1 cellular context compared by ENCODE assay signal in the genomic region with DNA sequence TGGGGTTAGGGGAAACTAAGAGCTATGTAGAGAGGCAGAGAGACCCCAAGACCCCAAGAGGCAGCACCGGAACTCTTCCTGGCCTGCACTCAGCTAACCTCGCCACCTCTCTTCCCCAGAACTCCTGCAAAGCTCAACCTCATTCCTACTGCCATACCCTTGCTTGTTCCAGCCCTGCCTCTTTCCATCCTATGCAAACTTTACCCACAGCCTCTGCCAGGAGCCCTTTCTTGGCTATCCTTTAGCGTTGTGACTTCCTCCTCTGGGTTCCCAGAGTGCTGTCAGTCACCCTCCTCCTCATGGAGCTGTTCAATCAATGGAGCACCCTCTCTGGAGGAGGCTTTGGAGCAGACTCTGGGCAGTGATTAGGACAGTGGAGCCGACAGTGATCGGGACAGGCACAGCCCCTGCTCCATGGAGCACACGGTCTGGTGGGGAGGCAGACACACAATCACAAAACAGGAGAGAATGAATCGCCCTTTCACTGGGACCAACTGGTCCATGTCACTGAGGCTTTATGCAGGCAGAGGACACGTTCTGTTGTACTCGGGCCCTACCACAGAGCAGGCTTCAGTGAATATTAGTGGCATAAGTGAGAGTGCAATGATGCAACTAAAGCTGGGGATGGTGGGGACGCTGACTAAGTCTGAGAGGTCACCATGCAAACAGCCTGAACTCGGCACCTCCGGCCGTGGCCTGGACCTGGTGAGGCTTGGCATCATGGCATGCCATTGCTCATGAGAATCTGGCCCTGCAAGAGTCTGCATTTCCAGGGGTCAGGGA.
TF ChIP-seq lines count a peak whose summit lies in the region.

No MANE protein-coding gene starts in this region.

TF ChIP-seq in IMR-90, 13 proteins besides CTCF, POLR2A, EP300 and RAD21:
- TF ChIP-seq BHLHE40 (IDR thresholded peaks at IDR 0.05; ENCODE audit: low read depth, low read length) (no peak), MAZ (IDR thresholded peaks at IDR 0.05; ENCODE audit: borderline replicate concordance, low read depth, low read length) (no peak), RFX5 (IDR thresholded peaks at IDR 0.05; ENCODE audit: low read depth, low read length) (no peak), MXI1 (IDR thresholded peaks at IDR 0.05; ENCODE audit: borderline replicate concordance, low read depth, low read length) (no peak), FOS (IDR thresholded peaks at IDR 0.05; ENCODE audit: low read depth, low read length) (no peak), CHD1 (IDR thresholded peaks at IDR 0.05; ENCODE audit: low read depth, low read length) (no peak), NFE2L2 (IDR thresholded peaks at IDR 0.05; ENCODE audit: low read depth, low read length) (no peak), CEBPB (IDR thresholded peaks at IDR 0.05; ENCODE audit: low read depth, low read length) (no peak), RCOR1 (IDR thresholded peaks at IDR 0.05; ENCODE audit: insufficient replicate concordance, low read length) (no peak), MAFK (IDR thresholded peaks at IDR 0.05; ENCODE audit: low read depth, low read length) (no peak), SMC3 (IDR thresholded peaks at IDR 0.05; ENCODE audit: low read depth, low read length) (no peak)
- TF ChIP-seq, protein P1, sequence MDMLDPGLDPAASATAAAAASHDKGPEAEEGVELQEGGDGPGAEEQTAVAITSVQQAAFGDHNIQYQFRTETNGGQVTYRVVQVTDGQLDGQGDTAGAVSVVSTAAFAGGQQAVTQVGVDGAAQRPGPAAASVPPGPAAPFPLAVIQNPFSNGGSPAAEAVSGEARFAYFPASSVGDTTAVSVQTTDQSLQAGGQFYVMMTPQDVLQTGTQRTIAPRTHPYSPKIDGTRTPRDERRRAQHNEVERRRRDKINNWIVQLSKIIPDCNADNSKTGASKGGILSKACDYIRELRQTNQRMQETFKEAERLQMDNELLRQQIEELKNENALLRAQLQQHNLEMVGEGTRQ (IDR thresholded peaks at IDR 0.05; ENCODE audit: low read depth, low read length), result no peak
- TF ChIP-seq, protein P2, sequence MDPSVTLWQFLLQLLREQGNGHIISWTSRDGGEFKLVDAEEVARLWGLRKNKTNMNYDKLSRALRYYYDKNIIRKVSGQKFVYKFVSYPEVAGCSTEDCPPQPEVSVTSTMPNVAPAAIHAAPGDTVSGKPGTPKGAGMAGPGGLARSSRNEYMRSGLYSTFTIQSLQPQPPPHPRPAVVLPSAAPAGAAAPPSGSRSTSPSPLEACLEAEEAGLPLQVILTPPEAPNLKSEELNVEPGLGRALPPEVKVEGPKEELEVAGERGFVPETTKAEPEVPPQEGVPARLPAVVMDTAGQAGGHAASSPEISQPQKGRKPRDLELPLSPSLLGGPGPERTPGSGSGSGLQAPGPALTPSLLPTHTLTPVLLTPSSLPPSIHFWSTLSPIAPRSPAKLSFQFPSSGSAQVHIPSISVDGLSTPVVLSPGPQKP (IDR thresholded peaks at IDR 0.05; ENCODE audit: borderline replicate concordance, low read depth, low read length), result no peak
TF ChIP-seq in IMR-90: peak in this region for 0.
